In the genomic region with DNA sequence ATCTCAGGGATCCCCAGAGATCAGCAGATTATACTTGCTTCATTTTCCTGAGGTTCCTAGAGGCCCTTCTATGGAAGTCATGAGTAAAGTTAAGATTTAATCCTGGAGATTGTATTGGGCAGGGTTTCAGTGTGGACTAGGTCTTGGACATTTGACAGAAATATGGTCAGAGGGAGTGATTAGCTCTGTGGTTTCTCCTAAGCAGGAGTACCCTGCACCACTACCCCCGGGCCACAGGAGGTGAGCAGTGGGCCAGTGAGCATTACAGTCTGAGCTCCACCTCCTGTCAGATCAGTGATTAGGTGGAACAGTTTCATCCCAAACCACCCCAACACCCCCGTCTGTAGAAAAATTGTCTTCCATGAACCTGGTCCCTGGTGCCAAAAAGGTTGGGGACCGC, we compare ENCODE assay signal across 25 cellular contexts. TPM values are rescaled to one million over a fixed set of nuclear protein-coding genes. Genes with fewer than 3 reads are reported as not detected.
DNase-seq lines count a peak whose midpoint lies in the region; ATAC-seq and TF ChIP-seq lines count a peak whose summit lies in the region.
"Had no signal": no experiment of that assay in that cellular context is flagged by ENCODE, and none has a peak within 500 bp of the region (broad histone marks: within the 10 kb centered on the region; RNA-seq: fewer than 3 reads in every experiment).

No MANE protein-coding gene starts in this region.

- no peak overlapping the region; the same call in 1 of the 2 replicates for H2AFZ ChIP-seq in Karpas-422 (ENCODE audit: low read length)

- no TSS peak for BruUV-seq in Calu3 (replicated peaks; lab: Mats Ljungman, UMichigan)

- TF ChIP-seq CTCF in Calu3 (IDR thresholded peaks at IDR 0.05; ENCODE audit: unreplicated experiment): no peak
- peak; percentile 26 for TF ChIP-seq CTCF in kidney epithelial cell (IDR thresholded peaks at IDR 0.05; ENCODE audit: insufficient read depth, low read length, poor library complexity, severe bottlenecking)
- no peak for TF ChIP-seq CTCF in gastroesophageal sphincter (IDR thresholded peaks at IDR 0.05)

- TF ChIP-seq EP300 in gastroesophageal sphincter (IDR thresholded peaks at IDR 0.05): no peak

- H3K9me3 Mint-ChIP-seq in Calu3 (ENCODE audit: low read depth, unreplicated experiment): no peaks in the 10 kb centered on the region
- H3K9me3 Mint-ChIP-seq: effector memory CD8-positive, alpha-beta T cell; T-helper 2 cell treated with Interferon-gamma antibody and Interleukin-4, amounts not matched to agents 5 μg/mL and 100 μg/mL, for 36 hours had no signal

- H3K27ac Mint-ChIP-seq in Calu3 (ENCODE audit: unreplicated experiment): no peak overlapping the region
- H3K27ac Mint-ChIP-seq: T-helper 2 cell treated with Interferon-gamma antibody and Interleukin-4, amounts not matched to agents 5 μg/mL and 100 μg/mL, for 36 hours had no signal

- H3K4me1 Mint-ChIP-seq in Calu3 (ENCODE audit: low read depth, unreplicated experiment): peaks cover 23% of the 10 kb centered on the region

- no peaks in the 10 kb centered on the region for H3K27me3 ChIP-seq in Karpas-422 (ENCODE audit: low read length)
- H3K27me3 ChIP-seq in adipocyte (replicated peaks; ENCODE audit: control insufficient read depth, insufficient read depth, low read length): no peaks in the 10 kb centered on the region
- no peaks in the 10 kb centered on the region for H3K27me3 ChIP-seq in kidney epithelial cell (ENCODE audit: control insufficient read depth, insufficient read depth, low read length)
- no peaks in the 10 kb centered on the region for H3K27me3 ChIP-seq in gastroesophageal sphincter
- H3K27me3 ChIP-seq: left lung, SJSA1, stomach, upper lobe of right lung had no signal

- peaks cover 54% of the 10 kb centered on the region for H3K4me1 ChIP-seq in Karpas-422 (ENCODE audit: low read length)
- peaks cover 10% of the 10 kb centered on the region for H3K4me1 ChIP-seq in adipocyte (ENCODE audit: control insufficient read depth, insufficient read depth, low read length)
- H3K4me1 ChIP-seq in gastroesophageal sphincter: peaks cover 0 to 19% (median 0%) of the 10 kb centered on the region in 3 donors
- H3K4me1 ChIP-seq: upper lobe of right lung had no signal

- H3K36me3 ChIP-seq in Karpas-422 (ENCODE audit: insufficient read depth, low read length) (no peaks in the 10 kb centered on the region), adipocyte (ENCODE audit: control insufficient read depth, insufficient read depth, low read length, severe bottlenecking) (peaks cover 4% of the 10 kb centered on the region), kidney epithelial cell (ENCODE audit: control insufficient read depth, insufficient read depth, low read length) (no peaks in the 10 kb centered on the region), gastroesophageal sphincter (peaks cover 0 to 21% of the 10 kb centered on the region in 2 donors)
- H3K36me3 ChIP-seq: left lung had no signal

- H3K36me3 Mint-ChIP-seq in Calu3 (ENCODE audit: insufficient read depth, unreplicated experiment): peaks cover 21% of the 10 kb centered on the region

- H3K27ac ChIP-seq in Karpas-422 (ENCODE audit: low read length) (peak overlapping the region; percentile 33; the same call in 1 of the 2 replicates), gastroesophageal sphincter (no peak overlapping the region)
- H3K27ac ChIP-seq: C4-2B, left lung, SJSA1, stomach, upper lobe of right lung had no signal

- ATAC-seq in GM19395 (IDR thresholded peaks at IDR 0.05; ENCODE audit: unreplicated experiment) (no peak), gastroesophageal sphincter (no peak)
- ATAC-seq: effector memory CD8-positive, alpha-beta T cell; left lung; upper lobe of right lung had no signal

- H3K4me3 ChIP-seq in Karpas-422 (ENCODE audit: low read length) (no peak overlapping the region), adipocyte (ENCODE audit: low read length) (no peak overlapping the region), kidney epithelial cell (ENCODE audit: low read depth, low read length) (no peak overlapping the region), gastroesophageal sphincter (no peak overlapping the region)
- H3K4me3 ChIP-seq: left lung, SJSA1, stomach, upper lobe of right lung had no signal

- TF ChIP-seq POLR2A in gastroesophageal sphincter (IDR thresholded peaks at IDR 0.05): no peak

- H3K27me3 Mint-ChIP-seq in Calu3 (ENCODE audit: unreplicated experiment): no peaks in the 10 kb centered on the region
- H3K27me3 Mint-ChIP-seq: effector memory CD8-positive, alpha-beta T cell had no signal

- H3K9me2 ChIP-seq in Karpas-422 (replicated peaks; ENCODE audit: insufficient read depth, low read length): no peaks in the 10 kb centered on the region

- intact Hi-C loops in Calu3 (cut with micrococcal nuclease; ENCODE audit: unreplicated experiment): loop anchor here (10.0 kb wide), 1 partner anchor 92 kb away; a partner anchor contains a TSS

- H3K9me3 ChIP-seq in Karpas-422 (ENCODE audit: low read length) (no peaks in the 10 kb centered on the region), adipocyte (ENCODE audit: control insufficient read depth, low read length) (no peaks in the 10 kb centered on the region), gastroesophageal sphincter (no peaks in the 10 kb centered on the region)
- H3K9me3 ChIP-seq: left lung, SJSA1, stomach, upper lobe of right lung had no signal

- 86% methylated on average over 1 of the region's 3 CpGs; no CpG with 5 or more reads in 1 of the 2 donors for whole genome bisulfite sequencing in gastroesophageal sphincter (ENCODE audit: low coverage in 1 of 2), 2 donors

- peaks cover 58% of the 10 kb centered on the region for H3K79me2 ChIP-seq in Karpas-422 (ENCODE audit: low read length)

- H4K20me1 ChIP-seq in Karpas-422 (ENCODE audit: insufficient read depth, low read depth, low read length): no peaks in the 10 kb centered on the region

- CTCF ChIA-PET in Calu3 (lab: Charles Lee): interaction anchor here (0.6 to 1.4 kb wide), 4 partner anchors 53 to 137 kb away, joined by 3 to 4 read pairs (median 4); a partner anchor contains a TSS

- no peak overlapping the region for H3K4me2 ChIP-seq in Karpas-422 (ENCODE audit: low read depth, low read length, poor library complexity, severe bottlenecking)

- H3K4me3 Mint-ChIP-seq in Calu3 (ENCODE audit: low read depth, unreplicated experiment): no peak overlapping the region
- H3K4me3 Mint-ChIP-seq: effector memory CD8-positive, alpha-beta T cell; T-helper 2 cell treated with Interferon-gamma antibody and Interleukin-4, amounts not matched to agents 5 μg/mL and 100 μg/mL, for 36 hours had no signal

- DNase-seq in Calu3 (peak; percentile 12), Karpas-422 (peak; percentile 44), adipocyte (ENCODE audit: low read depth) (peak; percentile 26), kidney epithelial cell (ENCODE audit: low read depth) (no peak), NCI-H446 (lab: John Stamatoyannopoulos, UW) (no peak), Kasumi-1 (lab: John Stamatoyannopoulos, UW) (no peak)
- DNase-seq: activated CD4-positive, alpha-beta T cell treated with anti-CD3 and anti-CD28 coated beads for 48 hours; activated CD8-positive, alpha-beta memory T cell treated with anti-CD3 and anti-CD28 coated beads, Interleukin-2, amount 50 U/mL, for 4 hours; activated effector memory CD4-positive, alpha-beta T cell treated with anti-CD3 and anti-CD28 coated beads, Interleukin-2, amount 50 U/mL, for 16 hours; amniotic stem cell; DMS153; effector memory CD8-positive, alpha-beta T cell; foreskin fibroblast; H7; KG1; left lung; NCI-H1105 treated with DMSO at 0.1 percent for 48 hours; occipital lobe; stomach; upper lobe of right lung had no signal

- H3K9ac ChIP-seq in Karpas-422 (ENCODE audit: low read length) (no peak overlapping the region), adipocyte (ENCODE audit: low read length) (no peak overlapping the region)

RNA-seq across cellular contexts. Expression of a gene that starts 43.2 kb away (rescaled TPM):
- 58.0 and 58.7 TPM in 2 replicates for total RNA-seq in Calu3 (2022)
- total RNA-seq in Karpas-422 (2014; rRNA removed; shearing (Covaris generic); ENCODE audit: low replicate concordance): 8.5 and 10.0 TPM in 2 replicates
- 31.3 and 31.8 TPM in 2 replicates for total RNA-seq in kidney epithelial cell
- 10 to 100 TPM; 20.3 to 32.2 (median 27.0) TPM for total RNA-seq in gastroesophageal sphincter

Comparison
In these comparisons a context has a peak if more than half of its experiments do, and no peak if none do; other contexts are left out.
1. DNase-seq: peak in Calu3 (single experiment), Karpas-422 (single experiment) and adipocyte (single experiment); none in kidney epithelial cell (single experiment), NCI-H446 (0 of 2) and Kasumi-1 (0 of 2).